Comparison of ENCODE assay signal across 1 cellular context in genomic region chr2:193187816-193188215, GRCh38.
TF ChIP-seq lines count a peak whose summit lies in the region.

No MANE protein-coding gene starts in this region.

TF ChIP-seq in GM23338, 12 proteins besides CTCF, POLR2A, EP300 and RAD21 (continued from another document):
- no peak for TF ChIP-seq ZNF462 (CRISPR knock-in tag; IDR thresholded peaks at IDR 0.05)
- no peak for TF ChIP-seq EZH2 (IDR thresholded peaks at IDR 0.05; ENCODE audit: low read depth, unreplicated experiment)
- no peak for TF ChIP-seq CREB1 (CRISPR knock-in tag; IDR thresholded peaks at IDR 0.05; ENCODE audit: low read depth)
